In the genomic region with DNA sequence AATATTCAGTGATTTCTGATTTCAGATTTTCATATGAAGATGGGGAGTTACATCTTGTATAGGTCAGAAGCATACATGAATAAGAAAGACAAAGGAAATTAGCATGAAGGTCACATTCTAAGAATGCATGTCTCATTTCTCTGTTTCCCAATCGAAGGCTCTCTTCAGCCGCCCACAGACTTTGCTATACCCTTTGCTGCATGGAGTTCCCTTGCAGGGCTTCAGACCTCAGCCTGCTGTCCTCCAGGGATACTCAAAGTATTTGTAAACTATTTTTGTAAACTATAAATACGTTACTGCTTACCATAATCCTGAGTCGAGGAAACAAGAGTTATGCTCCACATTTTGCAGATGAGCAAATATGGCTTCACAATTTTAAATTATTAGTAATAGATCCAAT, we compare ENCODE assay signal across 18 cellular contexts.
DNase-seq lines count a peak whose midpoint lies in the region; ATAC-seq, FAIRE-seq and TF ChIP-seq lines count a peak whose summit lies in the region.
"Had no signal": no experiment of that assay in that cellular context is flagged by ENCODE, and none has a peak within 500 bp of the region (broad histone marks: within the 10 kb centered on the region; RNA-seq: fewer than 3 reads in every experiment).

No MANE protein-coding gene starts in this region.

- H3K9me3 ChIP-seq in H1 (ENCODE audit: insufficient read depth in 2 of 2, low read depth in 1 of 2, low read length in 1 of 2): peaks cover 0 to under 1% of the 10 kb centered on the region in 2 experiments; a peak in 1 of 4 replicates
- H3K9me3 ChIP-seq: BE2C, Caco-2 had no signal

- no peak overlapping the region for H2AK5ac ChIP-seq in H1 (ENCODE audit: low read depth, low read length)

- peaks cover 4% of the 10 kb centered on the region for H3K27me3 Mint-ChIP-seq in GM23338 (ENCODE audit: insufficient read depth, low read depth, poor library complexity)
- no peaks in the 10 kb centered on the region for H3K27me3 Mint-ChIP-seq in WTC11 (ENCODE audit: low read depth)
- H3K27me3 Mint-ChIP-seq: CD4-positive, CD25-positive, alpha-beta regulatory T cell had no signal

- no peaks in the 10 kb centered on the region for H3K79me1 ChIP-seq in H1 (ENCODE audit: low read depth, low read length)

- DNase-seq in GM23338 (ENCODE audit: low spot score): peak; percentile 13
- DNase-seq in WTC11 (ENCODE audit: low spot score): no peak
- DNase-seq in H1 (ENCODE audit: low read depth in 1 of 2, low spot score in 2 of 2): no peak
- no peak for DNase-seq in superior temporal gyrus (ENCODE audit: extremely low spot score)
- DNase-seq in NCI-H774 (lab: John Stamatoyannopoulos, UW): no peak
- DNase-seq in HUDEP-2 (lab: John Stamatoyannopoulos, UW; ENCODE audit: unreplicated experiment in 76 of 76): no peak
- DNase-seq: ACHN; BE2C; C1 segment of cervical spinal cord; Caco-2; CD4-positive, CD25-positive, alpha-beta regulatory T cell; GDM1; HCEC 1CT had no signal

- ATAC-seq in GM23338: peak; percentile 51
- peak; percentile 68 for ATAC-seq in WTC11

- H3K36me3 ChIP-seq in GM23338 (ENCODE audit: insufficient read depth): no peaks in the 10 kb centered on the region
- no peaks in the 10 kb centered on the region; a peak in 1 of 8 replicates for H3K36me3 ChIP-seq in H1 (ENCODE audit: control insufficient read depth in 2 of 4, insufficient read depth in 4 of 4, low read length in 3 of 4)
- H3K36me3 ChIP-seq: BE2C had no signal

- H3K4me2 ChIP-seq in GM23338 (peak overlapping the region; percentile 45; the same call in 1 of the 2 replicates), H1 (ENCODE audit: insufficient read depth in 1 of 2, low read depth in 2 of 2, low read length in 2 of 2) (no peak overlapping the region)
- H3K4me2 ChIP-seq: KMS-11 had no signal

- H2AFZ ChIP-seq in GM23338 (no peak overlapping the region), H1 (ENCODE audit: low read length) (no peak overlapping the region)

- no peak overlapping the region for H3K23ac ChIP-seq in H1 (ENCODE audit: insufficient read length)

- no peak for TF ChIP-seq POLR2A in H1 (IDR thresholded peaks at IDR 0.05; ENCODE audit: control extremely low read depth in 1 of 2, low read depth in 2 of 2, low read length in 2 of 2)

- H3K4me1 ChIP-seq in GM23338 (ENCODE audit: insufficient read depth) (peaks cover 34% of the 10 kb centered on the region), H1 (replicated peaks in 1 of 4; ENCODE audit: control insufficient read depth in 3 of 4, insufficient read depth in 4 of 4, low read length in 3 of 4) (peaks cover 4 to 12% (median 6%) of the 10 kb centered on the region in 4 experiments; a peak in 6 of 7 replicates)
- H3K4me1 ChIP-seq: Caco-2 had no signal

- no peak overlapping the region for H3K4ac ChIP-seq in H1 (replicated peaks; ENCODE audit: insufficient read length, low read depth, low read length)

- no peak overlapping the region for H3K27ac Mint-ChIP-seq in GM23338
- H3K27ac Mint-ChIP-seq in WTC11: peak overlapping the region; percentile 76
- H3K27ac Mint-ChIP-seq: CD4-positive, CD25-positive, alpha-beta regulatory T cell had no signal

- H4K91ac ChIP-seq in H1 (replicated peaks; ENCODE audit: insufficient read length, low read length): no peak overlapping the region

- no peaks in the 10 kb centered on the region for H3K27me3 ChIP-seq in GM23338 (ENCODE audit: insufficient read depth)
- no peaks in the 10 kb centered on the region for H3K27me3 ChIP-seq in H1 (replicated peaks in 1 of 4; ENCODE audit: control insufficient read depth in 3 of 4, extremely low read depth in 1 of 4, insufficient read depth in 3 of 4, low read length in 3 of 4)
- H3K27me3 ChIP-seq: BE2C had no signal

- H3K9ac ChIP-seq in H1 (replicated peaks in 1 of 4; ENCODE audit: extremely low read depth in 1 of 4, low read depth in 3 of 4, low read length in 3 of 4): no peak overlapping the region
- H3K9ac ChIP-seq: KMS-11 had no signal

- no peak overlapping the region; the same call in 1 of the 2 replicates for H3K27ac ChIP-seq in GM23338 (ENCODE audit: low read depth)
- no peak overlapping the region for H3K27ac ChIP-seq in H1 (ENCODE audit: low read depth, low read length)
- H3K27ac ChIP-seq: KMS-11 had no signal

- CTCF ChIA-PET in WTC11 (lab: Charles Lee): no interaction called here
- CTCF ChIA-PET in H1 (lab: Charles Lee; ENCODE audit: partially characterized antibody): interaction anchor here (0.8 kb wide), 1 partner anchor 38 kb away, joined by 3 read pairs; no protein-coding TSS in a partner anchor

- H3K23me2 ChIP-seq in H1 (ENCODE audit: low read depth, low read length): no peaks in the 10 kb centered on the region

- H4K8ac ChIP-seq in H1 (ENCODE audit: extremely low read depth, insufficient read depth, low read length): no peak overlapping the region

- H3K9me3 Mint-ChIP-seq in GM23338: peaks cover 7% of the 10 kb centered on the region
- H3K9me3 Mint-ChIP-seq in WTC11: peaks cover 7% of the 10 kb centered on the region

- FAIRE-seq in H1 (lab: Jason Lieb, UNC): peak; percentile 19
- FAIRE-seq: D721Med, GM12892, GM18507, H54 had no signal

- H3K4me3 ChIP-seq in GM23338 (no peak overlapping the region), H1 (ENCODE audit: extremely low read depth in 1 of 4, insufficient read depth in 2 of 4, low read depth in 3 of 4, low read length in 4 of 4) (no peak overlapping the region)

- H2BK12ac ChIP-seq in H1 (ENCODE audit: low read depth, low read length): no peak overlapping the region

- no peak overlapping the region for H4K5ac ChIP-seq in H1 (ENCODE audit: insufficient read length, low read depth, low read length)

- no peak overlapping the region for H2BK5ac ChIP-seq in H1 (ENCODE audit: low read depth, low read length)

- H3K79me2 ChIP-seq in GM23338 (replicated peaks; ENCODE audit: insufficient read depth): no peaks in the 10 kb centered on the region
- H3K79me2 ChIP-seq in H1 (ENCODE audit: control insufficient read depth in 1 of 2, insufficient read depth in 2 of 2, low read length in 2 of 2): no peaks in the 10 kb centered on the region

- POLR2A ChIA-PET in WTC11 (lab: Charles Lee) (no interaction called here), H1 (lab: Charles Lee; ENCODE audit: partially characterized antibody) (no interaction called here)

- H3K4me3 Mint-ChIP-seq in GM23338 (no peak overlapping the region), WTC11 (no peak overlapping the region)
- H3K4me3 Mint-ChIP-seq: CD4-positive, CD25-positive, alpha-beta regulatory T cell had no signal

- no peak overlapping the region for H2BK20ac ChIP-seq in H1 (ENCODE audit: low read length)

- TF ChIP-seq EP300 in H1 (IDR thresholded peaks at IDR 0.05; ENCODE audit: borderline replicate concordance in 1 of 2, low read depth in 2 of 2, low read length in 2 of 2): no peak

- no peak overlapping the region for H2BK120ac ChIP-seq in H1 (replicated peaks; ENCODE audit: low read depth, low read length)

- no peaks in the 10 kb centered on the region for H3F3A ChIP-seq in GM23338 (replicated peaks; ENCODE audit: low read depth)

- no peaks in the 10 kb centered on the region for H4K20me1 ChIP-seq in GM23338 (replicated peaks; ENCODE audit: insufficient read depth)
- H4K20me1 ChIP-seq in H1 (replicated peaks in 1 of 2; ENCODE audit: control insufficient read depth in 1 of 2, insufficient read depth in 2 of 2, low read length in 2 of 2): no peaks in the 10 kb centered on the region

- H2BK15ac ChIP-seq in H1 (ENCODE audit: low read length): no peak overlapping the region

- H3K36me3 Mint-ChIP-seq in GM23338 (ENCODE audit: low read depth) (peaks cover 16% of the 10 kb centered on the region), WTC11 (peaks cover 7% of the 10 kb centered on the region)
- H3K36me3 Mint-ChIP-seq: CD4-positive, CD25-positive, alpha-beta regulatory T cell had no signal

- H3K4me1 Mint-ChIP-seq in GM23338 (peaks cover 35% of the 10 kb centered on the region), WTC11 (peaks cover 57% of the 10 kb centered on the region)
- H3K4me1 Mint-ChIP-seq: CD4-positive, CD25-positive, alpha-beta regulatory T cell had no signal

- 77% methylated on average over 4 of the region's 4 CpGs; no CpG with 5 or more reads in 1 of the 2 experiments for WGBS in H1 (ENCODE audit: extremely low coverage in 1 of 2, insufficient coverage in 1 of 2, insufficient read length in 1 of 2, insufficient replicate concordance in 2 of 2, low coverage in 1 of 2, low lambda C conversion rate in 2 of 2, missing lambda C conversion rate in 1 of 2), 2 experiments

- no peak overlapping the region for H3K56ac ChIP-seq in H1 (replicated peaks; ENCODE audit: insufficient read length, low read depth, low read length)

- TF ChIP-seq RAD21 in H1 (IDR thresholded peaks at IDR 0.05 in 1 of 2, conservative IDR thresholded peaks at IDR 0.05 in 1 of 2; ENCODE audit: low read depth in 2 of 2, low read length in 2 of 2): no peak

- TF ChIP-seq CTCF in GM23338 (conservative IDR thresholded peaks at IDR 0.05; ENCODE audit: low read depth in 2 of 2) (no peak), WTC11 (IDR thresholded peaks at IDR 0.05) (no peak), H1 (IDR thresholded peaks at IDR 0.05; ENCODE audit: control extremely low read depth in 1 of 3, insufficient read depth in 1 of 3, low read depth in 1 of 3, low read length in 3 of 3) (no peak)

- H3K18ac ChIP-seq in H1 (ENCODE audit: extremely low read depth, low read length): no peak overlapping the region

- H3K14ac ChIP-seq in H1 (ENCODE audit: insufficient read length): no peak overlapping the region

- no peaks in the 10 kb centered on the region for H3K9me2 ChIP-seq in GM23338 (ENCODE audit: insufficient read depth)

TF ChIP-seq in WTC11, 78 proteins besides CTCF, POLR2A, EP300 and RAD21 (continues in another document):
- TF ChIP-seq ATF3 (CRISPR knock-in tag; conservative IDR thresholded peaks at IDR 0.05) (no peak), RELA (CRISPR knock-in tag; IDR thresholded peaks at IDR 0.05; ENCODE audit: borderline replicate concordance) (no peak), ATF1 (CRISPR knock-in tag; IDR thresholded peaks at IDR 0.05) (no peak)

TF ChIP-seq in H1, 55 proteins besides CTCF, POLR2A, EP300 and RAD21:
- TF ChIP-seq TEAD4 (IDR thresholded peaks at IDR 0.05; ENCODE audit: low read depth, low read length): no peak
- no peak for TF ChIP-seq EGR1 (IDR thresholded peaks at IDR 0.05; ENCODE audit: borderline replicate concordance, low read depth, low read length)
